In the genomic region with DNA sequence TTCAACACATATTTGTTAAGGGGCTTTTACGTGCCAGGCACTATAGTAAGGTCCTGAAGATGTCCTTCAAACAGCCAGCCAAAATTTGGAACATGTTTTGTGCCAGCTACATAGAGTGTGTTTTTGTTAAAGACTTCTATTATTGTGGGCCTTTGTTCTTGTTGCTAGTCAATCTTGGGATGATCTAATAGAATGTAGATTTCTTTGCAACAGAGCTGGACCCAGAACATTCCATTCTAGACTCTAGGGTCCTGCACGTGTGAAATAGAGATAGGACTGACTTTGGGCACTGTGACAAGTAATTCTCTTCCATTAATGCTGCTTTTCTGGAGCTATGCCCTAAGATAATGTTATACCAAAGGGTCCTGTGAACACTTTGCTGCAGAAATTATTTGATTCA, we compare ENCODE assay signal across 16 cellular contexts.
"Had no signal": no experiment of that assay in that cellular context is flagged by ENCODE, and none has a peak within 500 bp of the region (broad histone marks: within the 10 kb centered on the region; RNA-seq: fewer than 3 reads in every experiment).

No MANE protein-coding gene starts in this region.

- H3K27me3 ChIP-seq: colonic mucosa, suprapubic skin, upper lobe of left lung had no signal

- H3K27ac ChIP-seq: colonic mucosa, suprapubic skin, upper lobe of left lung, WERI-Rb-1 had no signal

- DNase-seq: activated CD4-positive, alpha-beta memory T cell treated with anti-CD3 and anti-CD28 coated beads for 36 hours; activated CD8-positive, alpha-beta memory T cell treated with anti-CD3 and anti-CD28 coated beads, Interleukin-2, amount 10 ng/mL, durations not matched to agents 7 days and 5 days; activated naive CD4-positive, alpha-beta T cell treated with anti-CD3 and anti-CD28 coated beads, Interleukin-2, amount 10 ng/mL, durations not matched to agents 7 days and 5 days; activated T-cell treated with anti-CD3 and anti-CD28 coated beads, Interleukin-2, amount 50 U/mL, for 1 hour; caudate nucleus; colonic mucosa; effector CD4-positive, alpha-beta T cell; foreskin melanocyte; left cardiac atrium; naive B cell; posterior cingulate gyrus; T-helper 17 cell; upper lobe of left lung; WERI-Rb-1 had no signal

- ATAC-seq: activated CD8-positive, alpha-beta memory T cell treated with anti-CD3 and anti-CD28 coated beads, Interleukin-2, amount 10 ng/mL, durations not matched to agents 7 days and 5 days; left cardiac atrium; T-helper 17 cell had no signal

- H3K9me3 ChIP-seq: colonic mucosa, suprapubic skin, upper lobe of left lung had no signal

- H3K36me3 ChIP-seq: colonic mucosa, suprapubic skin, upper lobe of left lung, WERI-Rb-1 had no signal

- H3K4me3 ChIP-seq: colonic mucosa, suprapubic skin, upper lobe of left lung had no signal

- FAIRE-seq: endothelial cell of umbilical vein had no signal
